Comparison of ENCODE assay signal across 22 cellular contexts in the genomic region with DNA sequence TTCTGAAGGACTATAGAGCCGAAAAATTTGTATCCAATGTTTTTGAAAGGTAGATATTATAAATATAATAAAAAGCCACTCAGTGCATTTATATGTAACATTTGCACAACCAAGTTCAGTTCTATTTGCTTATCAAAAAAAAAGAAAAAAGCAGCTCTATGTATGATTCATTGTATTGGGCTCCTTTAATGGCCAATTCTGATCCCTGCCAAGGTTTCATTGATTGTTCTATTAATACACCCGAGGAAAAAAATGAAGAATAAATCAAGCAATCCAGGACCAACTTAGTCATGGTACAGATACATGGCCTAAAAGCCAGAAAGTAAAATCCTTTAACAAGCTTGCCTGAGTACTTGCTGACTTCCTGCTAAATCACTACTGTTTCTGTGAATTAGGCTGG.
DNase-seq lines count a peak whose midpoint lies in the region; ATAC-seq and TF ChIP-seq lines count a peak whose summit lies in the region.
"Had no signal": no experiment of that assay in that cellular context is flagged by ENCODE, and none has a peak within 500 bp of the region (broad histone marks: within the 10 kb centered on the region; RNA-seq: fewer than 3 reads in every experiment).

No MANE protein-coding gene starts in this region.

- H3K36me3 ChIP-seq in HCT116 (ENCODE audit: control insufficient read depth in 1 of 2, insufficient read depth in 2 of 2, low read length in 2 of 2), result no peaks in the 10 kb centered on the region
- no peaks in the 10 kb centered on the region for H3K36me3 ChIP-seq in PC-3 (ENCODE audit: low read depth, low read length)
- no peaks in the 10 kb centered on the region for H3K36me3 ChIP-seq in mesenchymal stem cell (ENCODE audit: control insufficient read depth in 1 of 2, insufficient read depth in 2 of 2, low read depth in 1 of 2, low read length in 2 of 2)
- H3K36me3 ChIP-seq: BE2C had no signal

- H2AFZ ChIP-seq in HCT116 (ENCODE audit: low read depth, low read length, poor library complexity, severe bottlenecking), result peak overlapping the region; percentile 99
- H2AFZ ChIP-seq in PC-3 (ENCODE audit: low read length), result no peak overlapping the region
- H2AFZ ChIP-seq in mesenchymal stem cell (ENCODE audit: low read depth, low read length), result no peak overlapping the region

- TF ChIP-seq POLR2A in HCT116 (IDR thresholded peaks at IDR 0.05; ENCODE audit: borderline replicate concordance, extremely low read depth, insufficient read depth, insufficient read length), result no peak

- no peaks in the 10 kb centered on the region for H3K27me3 ChIP-seq in HCT116 (ENCODE audit: insufficient read depth, low read length)
- H3K27me3 ChIP-seq in PC-3 (ENCODE audit: low read length), result no peaks in the 10 kb centered on the region
- H3K27me3 ChIP-seq in mesenchymal stem cell (ENCODE audit: control insufficient read depth in 1 of 2, insufficient read depth in 1 of 2, low read length in 2 of 2), result no peaks in the 10 kb centered on the region
- H3K27me3 ChIP-seq: BE2C had no signal

- no peak overlapping the region for H4K8ac ChIP-seq in mesenchymal stem cell (ENCODE audit: low read length)

- no peak overlapping the region for H3K14ac ChIP-seq in mesenchymal stem cell (ENCODE audit: low read length in 2 of 2)

- RAD21 ChIA-PET in HCT116 (lab: Charles Lee; ENCODE audit: low non-redundant PET in 1 of 2, low total read pairs in 2 of 2, uncharacterized antibody in 2 of 2, unreplicated experiment in 2 of 2), result no interaction called here

- no peak overlapping the region for H4K91ac ChIP-seq in mesenchymal stem cell (ENCODE audit: low read length)

- H2BK120ac ChIP-seq in mesenchymal stem cell (ENCODE audit: low read depth, low read length), result no peak overlapping the region

- H3K4me2 ChIP-seq in HCT116 (ENCODE audit: low read length) (peak overlapping the region; percentile 45), PC-3 (ENCODE audit: low read length) (no peak overlapping the region), mesenchymal stem cell (ENCODE audit: low read length, poor library complexity, severe bottlenecking) (no peak overlapping the region)

- no peaks in the 10 kb centered on the region for H3F3A ChIP-seq in PC-3 (ENCODE audit: low read length, unreplicated experiment)

- peak overlapping the region; percentile 17; the same call in 1 of the 2 replicates for H3K27ac ChIP-seq in HCT116 (ENCODE audit: low read depth, low read length)
- no peak overlapping the region for H3K27ac ChIP-seq in PC-3 (ENCODE audit: low read length)
- no peak overlapping the region for H3K27ac ChIP-seq in mesenchymal stem cell (ENCODE audit: low read length, poor library complexity, severe bottlenecking)
- H3K27ac ChIP-seq: HL-60 had no signal

- H3K9me2 ChIP-seq in HCT116 (ENCODE audit: insufficient read depth) (no peaks in the 10 kb centered on the region), PC-3 (replicated peaks; ENCODE audit: low read length) (no peaks in the 10 kb centered on the region)

- TF ChIP-seq CTCF in HCT116 (IDR thresholded peaks at IDR 0.05 in 2 of 3, conservative IDR thresholded peaks at IDR 0.05 in 1 of 3; ENCODE audit: borderline replicate concordance in 1 of 3, insufficient read depth in 1 of 3, low read depth in 2 of 3, low read length in 2 of 3) (no peak), PC-3 (conservative IDR thresholded peaks at IDR 0.05; ENCODE audit: low read depth, low read length) (no peak)

- H2BK12ac ChIP-seq in mesenchymal stem cell (ENCODE audit: low read length in 2 of 2), result no peak overlapping the region

- ATAC-seq in HCT116 (0 out of 2 replicates have a peak, but pooled peaks have one; percentile 46), PC-3 (peak; percentile 82)
- ATAC-seq: GM12878 had no signal

- WGBS in mesenchymal stem cell, result 56% methylated on average over 1 of the region's 2 CpGs

- H3K4me1 ChIP-seq in HCT116 (ENCODE audit: control insufficient read depth in 1 of 2, insufficient read depth in 2 of 2, low read length in 2 of 2) (peaks cover 9 to 11% of the 10 kb centered on the region in 2 experiments), PC-3 (ENCODE audit: insufficient read depth, low read length) (no peaks in the 10 kb centered on the region), mesenchymal stem cell (ENCODE audit: control insufficient read depth, insufficient read depth, low read depth, low read length) (no peaks in the 10 kb centered on the region)
- H3K4me1 ChIP-seq: BE2C had no signal

- BruUV-seq in HCT116 (replicated peaks; lab: Mats Ljungman, UMichigan), result no TSS peak
- BruUV-seq in PC-3 (replicated peaks; lab: Mats Ljungman, UMichigan), result no TSS peak

- CTCF ChIA-PET in HCT116 (lab: Charles Lee), result no interaction called here
- CTCF ChIA-PET in PC-3 (lab: Charles Lee), result no interaction called here

- H2AK5ac ChIP-seq in mesenchymal stem cell (ENCODE audit: low read length, severe bottlenecking), result no peak overlapping the region

- H3K4me3 ChIP-seq in HCT116 (replicated peaks in 1 of 2; ENCODE audit: low read depth in 1 of 2, low read length in 2 of 2) (no peak overlapping the region), PC-3 (ENCODE audit: low read length) (no peak overlapping the region), mesenchymal stem cell (ENCODE audit: insufficient read depth in 1 of 2, low read depth in 1 of 2, low read length in 2 of 2) (no peak overlapping the region)
- H3K4me3 ChIP-seq: GM12878 had no signal

- no peaks in the 10 kb centered on the region for H3K79me2 ChIP-seq in HCT116 (ENCODE audit: insufficient read depth, low read length)
- H3K79me2 ChIP-seq in PC-3 (ENCODE audit: low read length), result no peaks in the 10 kb centered on the region

- H3K9ac ChIP-seq in HCT116 (ENCODE audit: low read length), result peak overlapping the region; percentile 13; the same call in 1 of the 2 replicates
- H3K9ac ChIP-seq in PC-3 (ENCODE audit: low read length), result no peak overlapping the region
- peak overlapping the region; percentile 21 for H3K9ac ChIP-seq in mesenchymal stem cell (ENCODE audit: low read length)

- POLR2A ChIA-PET in HCT116 (lab: Charles Lee), result no interaction called here
- POLR2A ChIA-PET in PC-3 (lab: Charles Lee; ENCODE audit: unreplicated experiment), result no interaction called here

- H3K4ac ChIP-seq in mesenchymal stem cell (ENCODE audit: low read depth in 1 of 2, low read length in 2 of 2), result no peak overlapping the region

- no peak overlapping the region for H3K18ac ChIP-seq in mesenchymal stem cell (ENCODE audit: low read depth in 1 of 2, low read length in 2 of 2)

- intact Hi-C loops in HCT116 (cut with micrococcal nuclease) (no loop called here), PC-3 (cut with micrococcal nuclease) (no loop called here)

- no peak for TF ChIP-seq RAD21 in HCT116 (IDR thresholded peaks at IDR 0.05; ENCODE audit: low read depth)

- no peak overlapping the region for H2BK15ac ChIP-seq in mesenchymal stem cell (ENCODE audit: low read depth, poor library complexity, severe bottlenecking)

- DNase-seq in HCT116 (ENCODE audit: low read depth, low spot score) (peak; percentile 18), NCI-H1092 treated with DMSO at 0.1 percent for 48 hours (lab: John Stamatoyannopoulos, UW) (peak; percentile 78), PC-3 (peak; percentile 16), mesenchymal stem cell (no peak), cortex of kidney (lab: John Stamatoyannopoulos, UW) (no peak), dermis blood vessel endothelial cell (no peak), hypothalamus (lab: John Stamatoyannopoulos, UW) (no peak), iPS-NIHi11 (ENCODE audit: low spot score) (no peak)
- DNase-seq: ACHN; BE2C; C1 segment of cervical spinal cord; CD4-positive, CD25-positive, alpha-beta regulatory T cell; CD8-positive, alpha-beta memory T cell; COR-L47; DMS 273 treated with DMSO at 0.1 percent for 48 hours; DMS53; DND-41; EL; GOT3; H7 had no signal

- no peaks in the 10 kb centered on the region for H4K20me1 ChIP-seq in HCT116 (ENCODE audit: insufficient read depth)
- no peaks in the 10 kb centered on the region for H4K20me1 ChIP-seq in PC-3 (ENCODE audit: low read length)

- no peak overlapping the region for H2BK5ac ChIP-seq in mesenchymal stem cell (ENCODE audit: low read depth, low read length, poor library complexity, severe bottlenecking)

- no peaks in the 10 kb centered on the region for H3K79me1 ChIP-seq in mesenchymal stem cell (replicated peaks; ENCODE audit: low read length, poor library complexity, severe bottlenecking)

- H3K9me3 ChIP-seq in HCT116 (ENCODE audit: control insufficient read depth in 1 of 2, insufficient read depth in 1 of 2, low read depth in 1 of 2, low read length in 2 of 2), result no peaks in the 10 kb centered on the region
- H3K9me3 ChIP-seq in PC-3 (ENCODE audit: low read length), result no peaks in the 10 kb centered on the region
- no peaks in the 10 kb centered on the region for H3K9me3 ChIP-seq in mesenchymal stem cell (ENCODE audit: control insufficient read depth, low read length)
- H3K9me3 ChIP-seq: BE2C had no signal

- no peak overlapping the region for H3K23ac ChIP-seq in mesenchymal stem cell (ENCODE audit: low read length in 2 of 2)

TF ChIP-seq in HCT116, 20 proteins besides CTCF, POLR2A, EP300 and RAD21:
- TF ChIP-seq ATF3 (IDR thresholded peaks at IDR 0.05) (no peak), JUND (IDR thresholded peaks at IDR 0.05) (peak; percentile 36), EGR1 (IDR thresholded peaks at IDR 0.05; ENCODE audit: low read depth) (no peak), SP1 (IDR thresholded peaks at IDR 0.05; ENCODE audit: low read depth) (peak; percentile 53; the same call in 1 of the 2 replicates), FOSL1 (IDR thresholded peaks at IDR 0.05; ENCODE audit: low read depth) (peak; percentile 52), EZH2 (IDR thresholded peaks at IDR 0.05) (no peak)
TF ChIP-seq in HCT116: peak in this region for 3.

Comparison
In these comparisons a context has a peak if more than half of its experiments do, and no peak if none do; other contexts are left out.
1. DNase-seq: peak in HCT116 (single experiment), NCI-H1092 treated with DMSO at 0.1 percent for 48 hours (single experiment) and PC-3 (single experiment); none in mesenchymal stem cell (single experiment), cortex of kidney (single experiment), dermis blood vessel endothelial cell (single experiment), hypothalamus (0 of 51) and iPS-NIHi11 (single experiment).